Comparison of ENCODE assay signal across 8 cellular contexts in genomic region chr20:25399038-25399430, GRCh38. TPM values are rescaled to one million over a fixed set of nuclear protein-coding genes. Genes with fewer than 3 reads are reported as not detected.
DNase-seq lines count a peak whose midpoint lies in the region; ATAC-seq, FAIRE-seq and TF ChIP-seq lines count a peak whose summit lies in the region.

No MANE protein-coding gene starts in this region.

- peaks cover 13% of the 10 kb centered on the region for H3K9me3 Mint-ChIP-seq in activated T-helper 1 cell treated with anti-CD3 and anti-CD28 coated beads, Interleukin-12 subunit alpha, Interleukin-12 subunit beta, Interleukin-2, Interleukin-4 antibody, amounts not matched to agents 30 ng/mL and 10 ng/mL and 1 ng/mL, durations not matched to agents 14 hours and 24 hours and 36 hours

- peak; percentile 66 for ATAC-seq in GM21515 (IDR thresholded peaks at IDR 0.05; ENCODE audit: unreplicated experiment)

- H3K27ac ChIP-seq in epithelial cell of prostate = peak overlapping the region; percentile 24

- FAIRE-seq in D721Med (lab: Jason Lieb, UNC) = no peak

- TF ChIP-seq CTCF in D721Med (IDR thresholded peaks at IDR 0.05; ENCODE audit: insufficient read depth, missing control alignments) = peak; percentile 65

- intact Hi-C loops in activated T-helper 1 cell treated with anti-CD3 and anti-CD28 coated beads, Interleukin-12 subunit alpha, Interleukin-12 subunit beta, Interleukin-2, Interleukin-4 antibody, amounts not matched to agents 30 ng/mL and 10 ng/mL and 1 ng/mL, durations not matched to agents 14 hours and 24 hours and 36 hours (cut with micrococcal nuclease) = loop anchor here (1.0 to 5.0 kb wide), 6 partner anchors 10 to 404 kb away; partner anchors contain the start of gene VSX1
- intact Hi-C loops in posterior vena cava (cut with DNase I) = loop anchor here (10.0 kb wide), 2 partner anchors 344 to 404 kb away; partner anchors contain the start of genes ACSS1 (in 1 of the 2) and APMAP (in 1 of the 2)

- H3K4me3 Mint-ChIP-seq in activated T-helper 1 cell treated with anti-CD3 and anti-CD28 coated beads, Interleukin-12 subunit alpha, Interleukin-12 subunit beta, Interleukin-2, Interleukin-4 antibody, amounts not matched to agents 30 ng/mL and 10 ng/mL and 1 ng/mL, durations not matched to agents 14 hours and 24 hours and 36 hours = no peak overlapping the region

- DNase-seq in D721Med (ENCODE audit: insufficient read length, low spot score) (no peak), NCI-H1417 treated with DMSO at 0.1 percent for 48 hours (lab: John Stamatoyannopoulos, UW) (peak; percentile 29), SK-N-DZ (ENCODE audit: low spot score) (peak; percentile 79), epithelial cell of prostate (ENCODE audit: low read depth, low spot score) (no peak), midbrain (lab: John Stamatoyannopoulos, UW) (peak; percentile 86), posterior vena cava (ENCODE audit: low spot score) (no peak)
- no peak for DNase-seq in activated T-helper 1 cell treated with anti-CD3 and anti-CD28 coated beads, Interleukin-12 subunit alpha, Interleukin-12 subunit beta, Interleukin-2, Interleukin-4 antibody, amounts not matched to agents 30 ng/mL and 10 ng/mL and 1 ng/mL, durations not matched to agents 14 hours and 24 hours and 36 hours (ENCODE audit: low spot score)

- no peak overlapping the region for H3K27ac Mint-ChIP-seq in activated T-helper 1 cell treated with anti-CD3 and anti-CD28 coated beads, Interleukin-12 subunit alpha, Interleukin-12 subunit beta, Interleukin-2, Interleukin-4 antibody, amounts not matched to agents 30 ng/mL and 10 ng/mL and 1 ng/mL, durations not matched to agents 14 hours and 24 hours and 36 hours

- H3K27me3 Mint-ChIP-seq in activated T-helper 1 cell treated with anti-CD3 and anti-CD28 coated beads, Interleukin-12 subunit alpha, Interleukin-12 subunit beta, Interleukin-2, Interleukin-4 antibody, amounts not matched to agents 30 ng/mL and 10 ng/mL and 1 ng/mL, durations not matched to agents 14 hours and 24 hours and 36 hours (ENCODE audit: insufficient read depth) = peaks cover 14% of the 10 kb centered on the region

- no peaks in the 10 kb centered on the region for H3K4me1 Mint-ChIP-seq in activated T-helper 1 cell treated with anti-CD3 and anti-CD28 coated beads, Interleukin-12 subunit alpha, Interleukin-12 subunit beta, Interleukin-2, Interleukin-4 antibody, amounts not matched to agents 30 ng/mL and 10 ng/mL and 1 ng/mL, durations not matched to agents 14 hours and 24 hours and 36 hours (ENCODE audit: low read depth)

- H3K36me3 Mint-ChIP-seq in activated T-helper 1 cell treated with anti-CD3 and anti-CD28 coated beads, Interleukin-12 subunit alpha, Interleukin-12 subunit beta, Interleukin-2, Interleukin-4 antibody, amounts not matched to agents 30 ng/mL and 10 ng/mL and 1 ng/mL, durations not matched to agents 14 hours and 24 hours and 36 hours (ENCODE audit: low read depth) = no peaks in the 10 kb centered on the region

RNA-seq across cellular contexts. Expression of gene ABHD12, which starts 8.4 kb away (rescaled TPM):
- 43.7 and 59.4 TPM in 2 replicates for polyA plus RNA-seq in SK-N-DZ (2014; cell fraction: cytosol; rRNA removed)
- 41.4 and 50.6 TPM in 2 replicates for polyA plus RNA-seq in SK-N-DZ (2014; cell fraction: nucleus; rRNA removed)
- 37.0 and 37.6 TPM in 2 replicates for total RNA-seq in activated T-helper 1 cell treated with anti-CD3 and anti-CD28 coated beads, Interleukin-12 subunit alpha, Interleukin-12 subunit beta, Interleukin-2, Interleukin-4 antibody, amounts not matched to agents 30 ng/mL and 10 ng/mL and 1 ng/mL, durations not matched to agents 14 hours and 24 hours and 36 hours
- 10 to 100 TPM; 29.3 to 32.7 TPM for total RNA-seq in posterior vena cava

RNA-seq across cellular contexts. Expression of gene GINS1, which starts 8.4 kb away (rescaled TPM):
- polyA plus RNA-seq in SK-N-DZ (2014; cell fraction: cytosol; rRNA removed) = 44.3 and 56.2 TPM in 2 replicates
- 27.2 and 28.9 TPM in 2 replicates for polyA plus RNA-seq in SK-N-DZ (2014; cell fraction: nucleus; rRNA removed)
- total RNA-seq in activated T-helper 1 cell treated with anti-CD3 and anti-CD28 coated beads, Interleukin-12 subunit alpha, Interleukin-12 subunit beta, Interleukin-2, Interleukin-4 antibody, amounts not matched to agents 30 ng/mL and 10 ng/mL and 1 ng/mL, durations not matched to agents 14 hours and 24 hours and 36 hours = 39.6 and 40.1 TPM in 2 replicates
- total RNA-seq in posterior vena cava = under 1 TPM; 0.69 to 0.81 TPM

Comparison
In these comparisons a context has a peak if more than half of its experiments do, and no peak if none do; other contexts are left out.
1. DNase-seq: peak in NCI-H1417 treated with DMSO at 0.1 percent for 48 hours (single experiment), SK-N-DZ (single experiment) and midbrain (single experiment); none in D721Med (single experiment), epithelial cell of prostate (single experiment), activated T-helper 1 cell treated with anti-CD3 and anti-CD28 coated beads, Interleukin-12 subunit alpha, Interleukin-12 subunit beta, Interleukin-2, Interleukin-4 antibody, amounts not matched to agents 30 ng/mL and 10 ng/mL and 1 ng/mL, durations not matched to agents 14 hours and 24 hours and 36 hours (single experiment) and posterior vena cava (single experiment).
2. RNA of gene GINS1, which starts 8.4 kb away (total RNA-seq): 39.6 to 40.1 TPM in activated T-helper 1 cell treated with anti-CD3 and anti-CD28 coated beads, Interleukin-12 subunit alpha, Interleukin-12 subunit beta, Interleukin-2, Interleukin-4 antibody, amounts not matched to agents 30 ng/mL and 10 ng/mL and 1 ng/mL, durations not matched to agents 14 hours and 24 hours and 36 hours; 0.69 to 0.81 TPM in posterior vena cava; every median in the first group is over 10 times any median in the second.